1 cellular context compared by ENCODE assay signal in the genomic region with DNA sequence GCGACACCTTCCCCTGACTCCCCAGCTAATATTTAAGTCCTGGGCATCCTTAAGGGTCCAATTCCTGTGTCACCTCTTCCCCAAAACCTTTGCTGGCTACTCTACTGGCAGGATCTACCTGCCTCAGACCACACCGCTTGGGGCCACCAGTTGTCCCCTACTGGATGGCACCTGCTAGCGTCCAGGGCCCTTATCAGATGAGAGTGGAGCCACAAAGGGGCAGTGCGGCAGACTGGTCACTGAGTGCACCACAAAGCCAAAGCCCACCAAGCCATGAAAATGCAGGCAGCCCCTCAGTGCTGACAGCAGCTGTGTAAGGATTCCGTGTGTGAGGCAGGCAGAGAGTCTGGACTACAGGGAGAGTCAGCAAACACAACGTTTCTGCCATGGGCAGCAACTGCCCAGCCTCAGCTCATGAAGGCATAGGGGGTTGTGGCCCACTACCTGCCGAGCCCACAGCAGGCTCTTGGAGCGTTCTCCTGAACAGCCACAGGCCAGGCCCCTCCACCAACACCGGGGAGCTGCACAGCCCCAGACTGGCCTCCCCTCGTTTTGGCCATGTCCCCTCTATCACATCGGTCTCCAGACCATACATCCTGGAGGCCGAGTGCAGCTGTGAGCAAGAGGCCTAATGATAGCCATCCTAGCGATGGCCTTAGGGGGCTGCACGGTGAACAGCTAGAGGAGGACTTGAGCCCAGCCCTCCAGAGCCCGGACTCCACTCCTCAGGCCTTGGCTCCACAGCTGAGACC.
TF ChIP-seq lines count a peak whose summit lies in the region.

No MANE protein-coding gene starts in this region.

TF ChIP-seq in IMR-90, 13 proteins besides CTCF, POLR2A, EP300 and RAD21 (continued from another document):
- no peak for TF ChIP-seq ELK1 (IDR thresholded peaks at IDR 0.05; ENCODE audit: borderline replicate concordance, low read depth, low read length)
- no peak for TF ChIP-seq RCOR1 (IDR thresholded peaks at IDR 0.05; ENCODE audit: insufficient replicate concordance, low read length)
- TF ChIP-seq MXI1 (IDR thresholded peaks at IDR 0.05; ENCODE audit: borderline replicate concordance, low read depth, low read length): no peak
- TF ChIP-seq NFE2L2 (IDR thresholded peaks at IDR 0.05; ENCODE audit: low read depth, low read length): no peak
- TF ChIP-seq CHD1 (IDR thresholded peaks at IDR 0.05; ENCODE audit: low read depth, low read length): no peak
- no peak for TF ChIP-seq MAFK (IDR thresholded peaks at IDR 0.05; ENCODE audit: low read depth, low read length)
- TF ChIP-seq FOS (IDR thresholded peaks at IDR 0.05; ENCODE audit: low read depth, low read length): no peak
